Comparison of ENCODE assay signal across 1 cellular context in the genomic region with DNA sequence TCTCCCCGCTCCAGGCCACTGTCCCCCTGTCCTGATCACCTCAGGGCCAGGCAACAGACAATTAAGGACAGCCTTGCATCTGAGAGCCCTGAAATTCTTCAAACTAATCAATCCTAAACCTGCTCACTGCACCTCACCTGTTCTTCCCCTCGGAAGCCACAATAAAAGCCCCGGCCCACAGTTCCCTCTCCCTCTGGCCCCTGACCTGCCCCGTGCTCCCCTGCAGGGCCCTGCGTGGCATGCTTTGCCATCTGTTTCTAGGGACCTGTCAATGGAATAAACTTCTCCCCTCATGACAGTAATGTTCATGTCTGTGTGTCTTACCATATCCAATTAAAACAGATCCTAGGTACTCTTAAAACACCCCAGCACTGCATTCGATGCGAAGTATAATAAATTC.
TF ChIP-seq lines count a peak whose summit lies in the region.

No MANE protein-coding gene starts in this region.

TF ChIP-seq in GM12878, 131 proteins besides CTCF, POLR2A, EP300 and RAD21:
- no peak for TF ChIP-seq SUZ12 (IDR thresholded peaks at IDR 0.05; ENCODE audit: unreplicated experiment)
- TF ChIP-seq NR2C2 (IDR thresholded peaks at IDR 0.05; ENCODE audit: borderline replicate concordance, control insufficient read depth, insufficient read length, low read depth): no peak
- TF ChIP-seq, protein P1, sequence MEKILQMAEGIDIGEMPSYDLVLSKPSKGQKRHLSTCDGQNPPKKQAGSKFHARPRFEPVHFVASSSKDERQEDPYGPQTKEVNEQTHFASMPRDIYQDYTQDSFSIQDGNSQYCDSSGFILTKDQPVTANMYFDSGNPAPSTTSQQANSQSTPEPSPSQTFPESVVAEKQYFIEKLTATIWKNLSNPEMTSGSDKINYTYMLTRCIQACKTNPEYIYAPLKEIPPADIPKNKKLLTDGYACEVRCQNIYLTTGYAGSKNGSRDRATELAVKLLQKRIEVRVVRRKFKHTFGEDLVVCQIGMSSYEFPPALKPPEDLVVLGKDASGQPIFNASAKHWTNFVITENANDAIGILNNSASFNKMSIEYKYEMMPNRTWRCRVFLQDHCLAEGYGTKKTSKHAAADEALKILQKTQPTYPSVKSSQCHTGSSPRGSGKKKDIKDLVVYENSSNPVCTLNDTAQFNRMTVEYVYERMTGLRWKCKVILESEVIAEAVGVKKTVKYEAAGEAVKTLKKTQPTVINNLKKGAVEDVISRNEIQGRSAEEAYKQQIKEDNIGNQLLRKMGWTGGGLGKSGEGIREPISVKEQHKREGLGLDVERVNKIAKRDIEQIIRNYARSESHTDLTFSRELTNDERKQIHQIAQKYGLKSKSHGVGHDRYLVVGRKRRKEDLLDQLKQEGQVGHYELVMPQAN (conservative IDR thresholded peaks at IDR 0.05): no peak
- TF ChIP-seq, protein P2, sequence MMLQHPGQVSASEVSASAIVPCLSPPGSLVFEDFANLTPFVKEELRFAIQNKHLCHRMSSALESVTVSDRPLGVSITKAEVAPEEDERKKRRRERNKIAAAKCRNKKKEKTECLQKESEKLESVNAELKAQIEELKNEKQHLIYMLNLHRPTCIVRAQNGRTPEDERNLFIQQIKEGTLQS (IDR thresholded peaks at IDR 0.05; ENCODE audit: borderline replicate concordance, extremely low read depth, low read depth, low read length): no peak
- no peak for TF ChIP-seq TCF12 (IDR thresholded peaks at IDR 0.05; ENCODE audit: low read depth, low read length)
- no peak for TF ChIP-seq RELA (IDR thresholded peaks at IDR 0.05; ENCODE audit: borderline replicate concordance, partially characterized antibody)
- no peak for TF ChIP-seq ZNF24 (IDR thresholded peaks at IDR 0.05)
- TF ChIP-seq RCOR1 (conservative IDR thresholded peaks at IDR 0.05; ENCODE audit: low read depth, low read length): no peak
- TF ChIP-seq ZZZ3 (IDR thresholded peaks at IDR 0.05; ENCODE audit: control insufficient read depth, insufficient read length, low read depth): no peak
- TF ChIP-seq, protein P3, sequence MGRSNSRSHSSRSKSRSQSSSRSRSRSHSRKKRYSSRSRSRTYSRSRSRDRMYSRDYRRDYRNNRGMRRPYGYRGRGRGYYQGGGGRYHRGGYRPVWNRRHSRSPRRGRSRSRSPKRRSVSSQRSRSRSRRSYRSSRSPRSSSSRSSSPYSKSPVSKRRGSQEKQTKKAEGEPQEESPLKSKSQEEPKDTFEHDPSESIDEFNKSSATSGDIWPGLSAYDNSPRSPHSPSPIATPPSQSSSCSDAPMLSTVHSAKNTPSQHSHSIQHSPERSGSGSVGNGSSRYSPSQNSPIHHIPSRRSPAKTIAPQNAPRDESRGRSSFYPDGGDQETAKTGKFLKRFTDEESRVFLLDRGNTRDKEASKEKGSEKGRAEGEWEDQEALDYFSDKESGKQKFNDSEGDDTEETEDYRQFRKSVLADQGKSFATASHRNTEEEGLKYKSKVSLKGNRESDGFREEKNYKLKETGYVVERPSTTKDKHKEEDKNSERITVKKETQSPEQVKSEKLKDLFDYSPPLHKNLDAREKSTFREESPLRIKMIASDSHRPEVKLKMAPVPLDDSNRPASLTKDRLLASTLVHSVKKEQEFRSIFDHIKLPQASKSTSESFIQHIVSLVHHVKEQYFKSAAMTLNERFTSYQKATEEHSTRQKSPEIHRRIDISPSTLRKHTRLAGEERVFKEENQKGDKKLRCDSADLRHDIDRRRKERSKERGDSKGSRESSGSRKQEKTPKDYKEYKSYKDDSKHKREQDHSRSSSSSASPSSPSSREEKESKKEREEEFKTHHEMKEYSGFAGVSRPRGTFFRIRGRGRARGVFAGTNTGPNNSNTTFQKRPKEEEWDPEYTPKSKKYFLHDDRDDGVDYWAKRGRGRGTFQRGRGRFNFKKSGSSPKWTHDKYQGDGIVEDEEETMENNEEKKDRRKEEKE (IDR thresholded peaks at IDR 0.05): no peak
- no peak for TF ChIP-seq TAF1 (IDR thresholded peaks at IDR 0.05; ENCODE audit: borderline replicate concordance, low read depth, low read length)
- TF ChIP-seq POLR2AphosphoS2 (IDR thresholded peaks at IDR 0.05; ENCODE audit: low read depth, low read length): no peak
- TF ChIP-seq FOS (IDR thresholded peaks at IDR 0.05; ENCODE audit: borderline replicate concordance, extremely low read depth, insufficient read length): no peak
- no peak for TF ChIP-seq SMARCA5 (IDR thresholded peaks at IDR 0.05)
- no peak for TF ChIP-seq HDAC2 (IDR thresholded peaks at IDR 0.05)
- TF ChIP-seq, protein P4, sequence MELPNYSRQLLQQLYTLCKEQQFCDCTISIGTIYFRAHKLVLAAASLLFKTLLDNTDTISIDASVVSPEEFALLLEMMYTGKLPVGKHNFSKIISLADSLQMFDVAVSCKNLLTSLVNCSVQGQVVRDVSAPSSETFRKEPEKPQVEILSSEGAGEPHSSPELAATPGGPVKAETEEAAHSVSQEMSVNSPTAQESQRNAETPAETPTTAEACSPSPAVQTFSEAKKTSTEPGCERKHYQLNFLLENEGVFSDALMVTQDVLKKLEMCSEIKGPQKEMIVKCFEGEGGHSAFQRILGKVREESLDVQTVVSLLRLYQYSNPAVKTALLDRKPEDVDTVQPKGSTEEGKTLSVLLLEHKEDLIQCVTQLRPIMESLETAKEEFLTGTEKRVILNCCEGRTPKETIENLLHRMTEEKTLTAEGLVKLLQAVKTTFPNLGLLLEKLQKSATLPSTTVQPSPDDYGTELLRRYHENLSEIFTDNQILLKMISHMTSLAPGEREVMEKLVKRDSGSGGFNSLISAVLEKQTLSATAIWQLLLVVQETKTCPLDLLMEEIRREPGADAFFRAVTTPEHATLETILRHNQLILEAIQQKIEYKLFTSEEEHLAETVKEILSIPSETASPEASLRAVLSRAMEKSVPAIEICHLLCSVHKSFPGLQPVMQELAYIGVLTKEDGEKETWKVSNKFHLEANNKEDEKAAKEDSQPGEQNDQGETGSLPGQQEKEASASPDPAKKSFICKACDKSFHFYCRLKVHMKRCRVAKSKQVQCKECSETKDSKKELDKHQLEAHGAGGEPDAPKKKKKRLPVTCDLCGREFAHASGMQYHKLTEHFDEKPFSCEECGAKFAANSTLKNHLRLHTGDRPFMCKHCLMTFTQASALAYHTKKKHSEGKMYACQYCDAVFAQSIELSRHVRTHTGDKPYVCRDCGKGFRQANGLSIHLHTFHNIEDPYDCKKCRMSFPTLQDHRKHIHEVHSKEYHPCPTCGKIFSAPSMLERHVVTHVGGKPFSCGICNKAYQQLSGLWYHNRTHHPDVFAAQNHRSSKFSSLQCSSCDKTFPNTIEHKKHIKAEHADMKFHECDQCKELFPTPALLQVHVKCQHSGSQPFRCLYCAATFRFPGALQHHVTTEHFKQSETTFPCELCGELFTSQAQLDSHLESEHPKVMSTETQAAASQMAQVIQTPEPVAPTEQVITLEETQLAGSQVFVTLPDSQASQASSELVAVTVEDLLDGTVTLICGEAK (IDR thresholded peaks at IDR 0.05; ENCODE audit: borderline replicate concordance): no peak
- TF ChIP-seq, protein P5, sequence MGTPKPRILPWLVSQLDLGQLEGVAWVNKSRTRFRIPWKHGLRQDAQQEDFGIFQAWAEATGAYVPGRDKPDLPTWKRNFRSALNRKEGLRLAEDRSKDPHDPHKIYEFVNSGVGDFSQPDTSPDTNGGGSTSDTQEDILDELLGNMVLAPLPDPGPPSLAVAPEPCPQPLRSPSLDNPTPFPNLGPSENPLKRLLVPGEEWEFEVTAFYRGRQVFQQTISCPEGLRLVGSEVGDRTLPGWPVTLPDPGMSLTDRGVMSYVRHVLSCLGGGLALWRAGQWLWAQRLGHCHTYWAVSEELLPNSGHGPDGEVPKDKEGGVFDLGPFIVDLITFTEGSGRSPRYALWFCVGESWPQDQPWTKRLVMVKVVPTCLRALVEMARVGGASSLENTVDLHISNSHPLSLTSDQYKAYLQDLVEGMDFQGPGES (IDR thresholded peaks at IDR 0.05): no peak
- no peak for TF ChIP-seq MXI1 (IDR thresholded peaks at IDR 0.05; ENCODE audit: low read depth, low read length)
- no peak for TF ChIP-seq ATF7 (IDR thresholded peaks at IDR 0.05; ENCODE audit: low read depth)
